In genomic region chr1:31669786-31670582, GRCh38 we compare ENCODE assay signal across 8 cellular contexts. TPM values are rescaled to one million over a fixed set of nuclear protein-coding genes. Genes with fewer than 3 reads are reported as not detected.
DNase-seq lines count a peak whose midpoint lies in the region; FAIRE-seq and TF ChIP-seq lines count a peak whose summit lies in the region.

No MANE protein-coding gene starts in this region.

- H3K27me3 ChIP-seq in BE2C = no peaks in the 10 kb centered on the region
- peaks cover 18% of the 10 kb centered on the region for H3K27me3 ChIP-seq in SJCRH30
- no peaks in the 10 kb centered on the region for H3K27me3 ChIP-seq in small intestine (ENCODE audit: control insufficient read depth in 2 of 2, insufficient read depth in 2 of 2, low read length in 2 of 2)
- H3K27me3 ChIP-seq in spleen (replicated peaks in 1 of 7) = peaks cover 0 to 34% (median 5%) of the 10 kb centered on the region in 7 donors

- H3K4me1 ChIP-seq in BE2C = peaks cover 12% of the 10 kb centered on the region; the same call in 1 of the 2 replicates
- peaks cover 38% of the 10 kb centered on the region for H3K4me1 ChIP-seq in SJCRH30
- H3K4me1 ChIP-seq in small intestine (ENCODE audit: control insufficient read depth in 2 of 2, insufficient read depth in 1 of 2, low read depth in 1 of 2, low read length in 1 of 2) = peaks cover 2 to 4% of the 10 kb centered on the region in 2 donors
- peaks cover 10 to 38% (median 24%) of the 10 kb centered on the region in 6 donors for H3K4me1 ChIP-seq in spleen

- intact Hi-C loops in MCF 10A (cut with micrococcal nuclease) = loop anchor here (1.0 to 10.0 kb wide), 2 partner anchors 20 to 295 kb away; no protein-coding TSS in a partner anchor
- intact Hi-C loops in spleen (cut with DNase I; ENCODE audit: low total_unique reads) = loop anchor here (10.0 kb wide), 1 partner anchor 45 kb away; no protein-coding TSS in a partner anchor

- WGBS in small intestine, 3 donors = 4 to 10% (median 7%) methylated on average over 29 of the region's 29 CpGs
- WGBS in spleen, 5 donors = 7 to 16% (median 11%) methylated on average over 29 of the region's 29 CpGs

- H3K27ac ChIP-seq in SJCRH30 = no peak overlapping the region
- H3K27ac ChIP-seq in small intestine (ENCODE audit: low read depth in 1 of 2, low read length in 1 of 2) = peak overlapping the region; percentile 81
- H3K27ac ChIP-seq in spleen = peak overlapping the region in 4 of 8 donors; percentile 56 to 66 (median 61)

- no peaks in the 10 kb centered on the region for H3K36me3 ChIP-seq in BE2C
- H3K36me3 ChIP-seq in SJCRH30 = no peaks in the 10 kb centered on the region
- H3K36me3 ChIP-seq in small intestine (ENCODE audit: control insufficient read depth in 2 of 2, insufficient read depth in 2 of 2, low read length in 2 of 2) = no peaks in the 10 kb centered on the region
- H3K36me3 ChIP-seq in spleen = no peaks in the 10 kb centered on the region

- H3K9me3 ChIP-seq in BE2C = no peaks in the 10 kb centered on the region
- H3K9me3 ChIP-seq in SJCRH30 (replicated peaks) = no peaks in the 10 kb centered on the region
- no peaks in the 10 kb centered on the region for H3K9me3 ChIP-seq in small intestine (ENCODE audit: control insufficient read depth, low read depth)
- no peaks in the 10 kb centered on the region for H3K9me3 ChIP-seq in spleen

- H3K4me3 Mint-ChIP-seq in MCF 10A (ENCODE audit: unreplicated experiment) = peak overlapping the region; percentile 73
- H3K4me3 Mint-ChIP-seq in immature natural killer cell = peak overlapping the region; percentile 19 to 68 (median 51)

- CTCF ChIA-PET in MCF 10A (lab: Yijun Ruan, JAX) = interaction anchor here (0.5 to 2.8 kb wide), 14 partner anchors 9 to 1511 kb away, joined by 3 to 18 read pairs (median 4); partner anchors contain the start of gene COL16A1

- FAIRE-seq in small intestine (lab: Jason Lieb, UNC) = no peak

- peak overlapping the region; percentile 62 for H3K27ac Mint-ChIP-seq in MCF 10A (ENCODE audit: low read depth, unreplicated experiment)
- H3K27ac Mint-ChIP-seq in immature natural killer cell = peak overlapping the region in 1 of 6 donors; percentile 32

- BruUV-seq in MCF 10A (replicated peaks; lab: Mats Ljungman, UMichigan) = no TSS peak

- no peak for TF ChIP-seq POLR2A in spleen (IDR thresholded peaks at IDR 0.05)

- no peak for TF ChIP-seq CTCF in BE2C (IDR thresholded peaks at IDR 0.05; ENCODE audit: low read depth, low read length)
- peak; percentile 32 for TF ChIP-seq CTCF in LNCaP clone FGC (IDR thresholded peaks at IDR 0.05; ENCODE audit: control insufficient read depth, extremely low read depth, insufficient read depth)
- TF ChIP-seq CTCF in MCF 10A (IDR thresholded peaks at IDR 0.05; ENCODE audit: unreplicated experiment) = no peak
- TF ChIP-seq CTCF in spleen (IDR thresholded peaks at IDR 0.05 in 8 of 11, conservative IDR thresholded peaks at IDR 0.05 in 3 of 11) = peak in 1 of 11 experiments; percentile 8

- H3K36me3 Mint-ChIP-seq in MCF 10A (ENCODE audit: insufficient read depth, unreplicated experiment) (peaks cover 23% of the 10 kb centered on the region), immature natural killer cell (no peaks in the 10 kb centered on the region)

- POLR2A ChIA-PET in MCF 10A (lab: Yijun Ruan, JAX) = interaction anchor here (0.5 to 2.9 kb wide), 24 partner anchors 9 to 294 kb away, joined by 3 to 46 read pairs (median 5); partner anchors contain the start of genes COL16A1, PEF1 and TINAGL1

- H3K4me3 ChIP-seq in BE2C (ENCODE audit: low read depth, low read length) (peak overlapping the region; percentile 19; the same call in 1 of the 2 replicates), LNCaP clone FGC (ENCODE audit: low read depth, low read length) (peak overlapping the region; percentile 47), SJCRH30 (peak overlapping the region; percentile 0; the same call in 1 of the 2 replicates), small intestine (ENCODE audit: low read depth in 1 of 2, low read length in 2 of 2) (peak overlapping the region in 1 of 2 donors; percentile 39), spleen (peak overlapping the region in 2 of 8 donors; percentile 11 to 28)

- no peaks in the 10 kb centered on the region for H3K27me3 Mint-ChIP-seq in MCF 10A (ENCODE audit: insufficient read depth, unreplicated experiment)
- H3K27me3 Mint-ChIP-seq in immature natural killer cell (ENCODE audit: low read depth in 3 of 3) = peaks cover 4 to 14% (median 6%) of the 10 kb centered on the region in 3 donors

- H3K4me1 Mint-ChIP-seq in MCF 10A (ENCODE audit: insufficient read depth, unreplicated experiment) = peaks cover 45% of the 10 kb centered on the region
- peaks cover 5 to 6% of the 10 kb centered on the region in 2 donors for H3K4me1 Mint-ChIP-seq in immature natural killer cell

- DNase-seq in BE2C (peak; percentile 25), LNCaP clone FGC (ENCODE audit: low read depth) (peak; percentile 75), SJCRH30 (peak; percentile 49 to 65), MCF 10A (ENCODE audit: unreplicated experiment) (peak; percentile 97), immature natural killer cell (no peak), small intestine (peak; percentile 98), OCI-M2 (lab: John Stamatoyannopoulos, UW; ENCODE audit: unreplicated experiment) (no peak), spleen (no peak)

- H3K9me3 Mint-ChIP-seq in MCF 10A (ENCODE audit: unreplicated experiment) (no peaks in the 10 kb centered on the region), immature natural killer cell (no peaks in the 10 kb centered on the region)

RNA-seq across cellular contexts. Expression of gene PEF1, which starts 25.3 kb away (rescaled TPM):
- 94.0 TPM for polyA plus RNA-seq in BE2C (2012; ENCODE audit: insufficient read depth, insufficient read length, low read depth)
- total RNA-seq in SJCRH30 (2014; rRNA removed; shearing (Covaris generic)) = 64.8 and 72.3 TPM in 2 replicates
- 56.7 and 61.1 TPM in 2 replicates for total RNA-seq in MCF 10A (2022)
- polyA plus RNA-seq in immature natural killer cell = 100 to 1,000 TPM; 108 to 224 (median 119) TPM
- 10 to 100 TPM; 55.5 to 72.2 (median 58.9) TPM for polyA plus RNA-seq in small intestine
- 10 to 100 TPM; 48.2 to 73.4 (median 54.5) TPM for total RNA-seq in spleen
- 10 to 100 TPM; 46.5 to 70.4 (median 60.8) TPM for polyA plus RNA-seq in spleen

RNA-seq across cellular contexts. Expression of gene COL16A1, which starts 33.8 kb away (rescaled TPM):
- 3.4 TPM for polyA plus RNA-seq in BE2C (2012; ENCODE audit: insufficient read depth, insufficient read length, low read depth)
- 2.6 and 2.7 TPM in 2 replicates for total RNA-seq in SJCRH30 (2014; rRNA removed; shearing (Covaris generic))
- total RNA-seq in MCF 10A (2022) = 42.1 and 49.1 TPM in 2 replicates
- polyA plus RNA-seq in immature natural killer cell = not detected
- 10 to 100 TPM; 12.3 to 18.1 (median 15.3) TPM for polyA plus RNA-seq in small intestine
- total RNA-seq in spleen = 10 to 100 TPM in 5 of 7 donors, 1 to 10 TPM in 2; 4.7 to 22.0 (median 12.4) TPM
- polyA plus RNA-seq in spleen = 10 to 100 TPM in 2 of 3 donors, 1 to 10 TPM in 1; 9.5 to 25.6 (median 14.4) TPM

RNA-seq across cellular contexts. Expression of gene HCRTR1, which starts 52.5 kb away (rescaled TPM):
- not detected for polyA plus RNA-seq in BE2C (2012; ENCODE audit: insufficient read depth, insufficient read length, low read depth)
- total RNA-seq in SJCRH30 (2014; rRNA removed; shearing (Covaris generic)) = not detected in 2 replicates
- total RNA-seq in MCF 10A (2022) (not detected in 2 replicates), spleen (not detected)
- polyA plus RNA-seq in immature natural killer cell (not detected), small intestine (under 1 TPM in 1 of 3 donors, not detected in 2; 0.06 TPM), spleen (under 1 TPM in 1 of 3 donors, not detected in 2; 0.06 TPM)

Comparison
In these comparisons a context has a peak if more than half of its experiments do, and no peak if none do; other contexts are left out.
1. DNase-seq: peak in BE2C (single experiment), LNCaP clone FGC (single experiment), SJCRH30 (2 of 2), MCF 10A (single experiment) and small intestine (single experiment); none in immature natural killer cell (0 of 3), OCI-M2 (single experiment) and spleen (single experiment).